In the genomic region with DNA sequence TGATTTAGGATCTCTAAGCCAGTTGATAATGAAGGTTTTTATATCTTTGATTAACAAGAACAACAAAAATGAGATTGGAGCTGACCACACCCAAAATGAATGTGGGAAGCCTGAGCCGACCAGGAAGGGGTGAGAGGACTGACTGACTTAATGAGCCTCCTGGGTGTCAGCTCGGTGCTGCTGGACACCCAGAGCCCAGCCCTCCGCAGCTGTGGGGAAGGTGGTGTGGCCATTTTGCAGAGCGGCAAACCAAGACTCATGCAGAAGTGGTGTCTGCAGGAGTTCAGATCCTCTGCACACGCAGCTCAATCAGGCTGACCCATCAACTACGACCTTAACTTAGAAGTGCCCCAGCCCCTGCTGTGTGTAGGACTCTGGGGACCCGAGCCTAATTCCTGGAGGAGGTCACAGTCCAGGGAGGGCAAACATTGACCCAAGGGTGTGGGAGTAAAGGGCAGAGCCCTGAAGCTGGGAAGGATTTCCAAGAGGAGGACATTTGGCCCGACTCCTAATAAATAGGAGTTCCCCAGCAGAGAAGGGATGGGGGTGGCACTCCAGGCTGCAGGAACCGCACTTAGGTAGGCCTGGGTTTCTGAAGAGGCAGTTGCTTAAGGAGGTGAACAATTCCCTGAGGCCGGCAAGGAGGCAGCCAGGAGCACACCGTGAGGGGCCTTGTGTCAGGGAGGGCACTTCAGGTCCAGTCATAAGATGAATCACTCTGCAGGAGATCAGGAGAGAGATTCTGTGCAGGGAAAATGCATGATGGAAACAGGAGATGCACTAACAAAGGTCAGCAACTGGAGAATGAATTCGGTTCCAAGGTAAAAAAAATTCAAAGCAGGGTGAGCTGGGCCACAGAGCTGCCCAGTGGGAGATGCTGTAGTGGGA, we compare ENCODE assay signal across 1 cellular context.
TF ChIP-seq lines count a peak whose summit lies in the region.

No MANE protein-coding gene starts in this region.

TF ChIP-seq in SK-N-SH, 30 proteins besides CTCF, POLR2A, EP300 and RAD21 (continued from another document):
- TF ChIP-seq RXRA (IDR thresholded peaks at IDR 0.05; ENCODE audit: borderline replicate concordance, low read depth), result peak; percentile 94
- no peak for TF ChIP-seq MXI1 (IDR thresholded peaks at IDR 0.05; ENCODE audit: low read depth, low read length)
- TF ChIP-seq JUND (IDR thresholded peaks at IDR 0.05), result peak; percentile 92
- TF ChIP-seq, protein P1, sequence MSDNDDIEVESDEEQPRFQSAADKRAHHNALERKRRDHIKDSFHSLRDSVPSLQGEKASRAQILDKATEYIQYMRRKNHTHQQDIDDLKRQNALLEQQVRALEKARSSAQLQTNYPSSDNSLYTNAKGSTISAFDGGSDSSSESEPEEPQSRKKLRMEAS (IDR thresholded peaks at IDR 0.05; ENCODE audit: low read depth), result peak; percentile 61; the same call in 1 of the 2 replicates
- TF ChIP-seq NFIC (IDR thresholded peaks at IDR 0.05; ENCODE audit: borderline replicate concordance), result peak; percentile 75
- TF ChIP-seq FOSL2 (IDR thresholded peaks at IDR 0.05; ENCODE audit: borderline replicate concordance, low read depth), result peak; percentile 96
- TF ChIP-seq, protein P2, sequence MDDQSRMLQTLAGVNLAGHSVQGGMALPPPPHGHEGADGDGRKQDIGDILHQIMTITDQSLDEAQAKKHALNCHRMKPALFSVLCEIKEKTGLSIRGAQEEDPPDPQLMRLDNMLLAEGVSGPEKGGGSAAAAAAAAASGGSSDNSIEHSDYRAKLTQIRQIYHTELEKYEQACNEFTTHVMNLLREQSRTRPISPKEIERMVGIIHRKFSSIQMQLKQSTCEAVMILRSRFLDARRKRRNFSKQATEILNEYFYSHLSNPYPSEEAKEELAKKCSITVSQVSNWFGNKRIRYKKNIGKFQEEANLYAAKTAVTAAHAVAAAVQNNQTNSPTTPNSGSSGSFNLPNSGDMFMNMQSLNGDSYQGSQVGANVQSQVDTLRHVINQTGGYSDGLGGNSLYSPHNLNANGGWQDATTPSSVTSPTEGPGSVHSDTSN (IDR thresholded peaks at IDR 0.05), result peak; percentile 85
- TF ChIP-seq USF1 (IDR thresholded peaks at IDR 0.05; ENCODE audit: borderline replicate concordance, low read depth), result no peak
- no peak for TF ChIP-seq RFX5 (IDR thresholded peaks at IDR 0.05; ENCODE audit: low read length)
- TF ChIP-seq GATA2 (CRISPR knock-in tag; IDR thresholded peaks at IDR 0.05), result no peak
- no peak for TF ChIP-seq RCOR1 (IDR thresholded peaks at IDR 0.05; ENCODE audit: low read length)
- 0 out of 2 replicates have a peak, but pooled peaks have one; percentile 2 for TF ChIP-seq YY1 (IDR thresholded peaks at IDR 0.05; ENCODE audit: low read depth)
- peak; percentile 29; the same call in 1 of the 2 replicates for TF ChIP-seq TAF1 (IDR thresholded peaks at IDR 0.05; ENCODE audit: borderline replicate concordance, low read depth, low read length)
